In the genomic region with DNA sequence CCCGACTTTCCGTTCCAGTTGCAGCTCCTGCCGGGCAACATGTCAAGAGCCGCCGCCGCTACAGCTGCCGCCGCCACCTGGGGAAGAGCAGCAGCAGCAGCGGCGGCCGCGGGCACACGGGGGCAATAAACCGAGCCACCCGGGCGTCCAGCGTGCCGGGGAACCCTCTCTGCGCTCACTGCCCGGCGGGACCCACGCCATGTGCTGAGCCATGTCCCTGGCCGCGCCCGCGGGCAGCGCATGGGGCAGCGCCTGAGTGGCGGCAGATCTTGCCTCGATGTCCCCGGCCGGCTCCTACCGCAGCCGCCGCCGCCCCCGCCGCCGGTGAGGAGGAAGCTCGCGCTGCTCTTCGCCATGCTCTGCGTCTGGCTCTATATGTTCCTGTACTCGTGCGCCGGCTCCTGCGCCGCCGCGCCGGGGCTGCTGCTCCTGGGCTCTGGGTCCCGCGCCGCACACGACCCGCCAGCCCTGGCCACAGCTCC, we compare ENCODE assay signal across 1 cellular context.
TF ChIP-seq lines count a peak whose summit lies in the region.

No MANE protein-coding gene starts in this region.

TF ChIP-seq in HepG2, 621 proteins besides CTCF, POLR2A, EP300 and RAD21 (continued from another document and continues in another):
- TF ChIP-seq MYC (CRISPR knock-in tag; IDR thresholded peaks at IDR 0.05; ENCODE audit: borderline replicate concordance) (peak; percentile 44), EHMT2 (IDR thresholded peaks at IDR 0.05; ENCODE audit: borderline replicate concordance, low read depth, low read length) (no peak), HES4 (CRISPR knock-in tag; IDR thresholded peaks at IDR 0.05; ENCODE audit: borderline replicate concordance) (no peak; the same call in 1 of the 2 replicates), ZNF747 (CRISPR knock-in tag; IDR thresholded peaks at IDR 0.05; ENCODE audit: borderline replicate concordance) (peak; percentile 15; the same call in 1 of the 2 replicates), ZNF143 (CRISPR knock-in tag; IDR thresholded peaks at IDR 0.05) (no peak), ZFAT (CRISPR knock-in tag; conservative IDR thresholded peaks at IDR 0.05) (no peak), ZNF383 (CRISPR knock-in tag; IDR thresholded peaks at IDR 0.05; ENCODE audit: borderline replicate concordance) (no peak), SCMH1 (CRISPR knock-in tag; IDR thresholded peaks at IDR 0.05; ENCODE audit: borderline replicate concordance) (no peak), ZFY (CRISPR knock-in tag; IDR thresholded peaks at IDR 0.05) (0 out of 2 replicates have a peak, but pooled peaks have one; percentile 11), PCBP1 (IDR thresholded peaks at IDR 0.05; ENCODE audit: borderline replicate concordance, low read depth, low read length) (no peak), FOXA3 (CRISPR knock-in tag; IDR thresholded peaks at IDR 0.05) (no peak), ZBTB3 (CRISPR knock-in tag; IDR thresholded peaks at IDR 0.05; ENCODE audit: borderline replicate concordance, low read depth) (0 out of 2 replicates have a peak, but pooled peaks have one; percentile 50), SOX13 (IDR thresholded peaks at IDR 0.05) (no peak), SOX13 (CRISPR knock-in tag; conservative IDR thresholded peaks at IDR 0.05 in 1 of 2, IDR thresholded peaks at IDR 0.05 in 1 of 2) (no peak), ZNF543 (CRISPR knock-in tag; IDR thresholded peaks at IDR 0.05) (0 out of 2 replicates have a peak, but pooled peaks have one; percentile 57), TGIF2 (CRISPR knock-in tag; IDR thresholded peaks at IDR 0.05) (no peak), PHF21A (CRISPR knock-in tag; IDR thresholded peaks at IDR 0.05) (peak; percentile 14; the same call in 1 of the 2 replicates), SSRP1 (CRISPR knock-in tag; IDR thresholded peaks at IDR 0.05) (no peak), SOX6 (IDR thresholded peaks at IDR 0.05) (no peak), SOX6 (CRISPR knock-in tag; IDR thresholded peaks at IDR 0.05) (no peak), SRY (CRISPR knock-in tag; IDR thresholded peaks at IDR 0.05) (no peak; the same call in 1 of the 2 replicates), ZNF354B (CRISPR knock-in tag; IDR thresholded peaks at IDR 0.05) (no peak), ZBTB42 (CRISPR knock-in tag; IDR thresholded peaks at IDR 0.05) (peak; percentile 54; the same call in 1 of the 2 replicates), KLF13 (CRISPR knock-in tag; IDR thresholded peaks at IDR 0.05) (0 out of 2 replicates have a peak, but pooled peaks have one; percentile 64), AGO2 (optimal IDR thresholded peaks at IDR 0.05; ENCODE audit: low read depth, low read length) (peak; percentile 99), NFE2L1 (CRISPR knock-in tag; IDR thresholded peaks at IDR 0.05; ENCODE audit: borderline replicate concordance) (no peak), GTF3A (CRISPR knock-in tag; conservative IDR thresholded peaks at IDR 0.05) (no peak), PHB2 (IDR thresholded peaks at IDR 0.05; ENCODE audit: partially characterized antibody) (no peak)
- TF ChIP-seq, protein P1, sequence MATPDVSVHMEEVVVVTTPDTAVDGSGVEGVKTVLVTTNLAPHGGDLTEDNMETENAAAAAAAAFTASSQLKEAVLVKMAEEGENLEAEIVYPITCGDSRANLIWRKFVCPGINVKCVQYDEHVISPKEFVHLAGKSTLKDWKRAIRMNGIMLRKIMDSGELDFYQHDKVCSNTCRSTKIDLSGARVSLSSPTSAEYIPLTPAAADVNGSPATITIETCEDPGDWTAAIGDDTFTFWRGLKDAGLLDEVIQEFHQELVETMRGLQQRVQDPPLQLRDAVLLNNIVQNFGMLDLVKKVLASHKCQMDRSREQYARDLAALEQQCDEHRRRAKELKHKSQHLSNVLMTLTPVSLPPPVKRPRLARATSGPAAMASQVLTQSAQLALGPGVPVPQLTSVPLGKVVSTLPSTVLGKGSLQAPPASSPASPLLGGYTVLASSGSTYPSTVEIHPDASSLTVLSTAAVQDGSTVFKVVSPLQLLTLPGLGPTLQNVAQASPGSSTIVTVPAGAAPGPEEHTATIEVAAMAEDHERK (CRISPR knock-in tag; IDR thresholded peaks at IDR 0.05; ENCODE audit: low read depth), result no peak
- TF ChIP-seq, protein P2, sequence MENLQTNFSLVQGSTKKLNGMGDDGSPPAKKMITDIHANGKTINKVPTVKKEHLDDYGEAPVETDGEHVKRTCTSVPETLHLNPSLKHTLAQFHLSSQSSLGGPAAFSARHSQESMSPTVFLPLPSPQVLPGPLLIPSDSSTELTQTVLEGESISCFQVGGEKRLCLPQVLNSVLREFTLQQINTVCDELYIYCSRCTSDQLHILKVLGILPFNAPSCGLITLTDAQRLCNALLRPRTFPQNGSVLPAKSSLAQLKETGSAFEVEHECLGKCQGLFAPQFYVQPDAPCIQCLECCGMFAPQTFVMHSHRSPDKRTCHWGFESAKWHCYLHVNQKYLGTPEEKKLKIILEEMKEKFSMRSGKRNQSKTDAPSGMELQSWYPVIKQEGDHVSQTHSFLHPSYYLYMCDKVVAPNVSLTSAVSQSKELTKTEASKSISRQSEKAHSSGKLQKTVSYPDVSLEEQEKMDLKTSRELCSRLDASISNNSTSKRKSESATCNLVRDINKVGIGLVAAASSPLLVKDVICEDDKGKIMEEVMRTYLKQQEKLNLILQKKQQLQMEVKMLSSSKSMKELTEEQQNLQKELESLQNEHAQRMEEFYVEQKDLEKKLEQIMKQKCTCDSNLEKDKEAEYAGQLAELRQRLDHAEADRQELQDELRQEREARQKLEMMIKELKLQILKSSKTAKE (CRISPR knock-in tag; IDR thresholded peaks at IDR 0.05; ENCODE audit: borderline replicate concordance), result no peak
- TF ChIP-seq, protein P3, sequence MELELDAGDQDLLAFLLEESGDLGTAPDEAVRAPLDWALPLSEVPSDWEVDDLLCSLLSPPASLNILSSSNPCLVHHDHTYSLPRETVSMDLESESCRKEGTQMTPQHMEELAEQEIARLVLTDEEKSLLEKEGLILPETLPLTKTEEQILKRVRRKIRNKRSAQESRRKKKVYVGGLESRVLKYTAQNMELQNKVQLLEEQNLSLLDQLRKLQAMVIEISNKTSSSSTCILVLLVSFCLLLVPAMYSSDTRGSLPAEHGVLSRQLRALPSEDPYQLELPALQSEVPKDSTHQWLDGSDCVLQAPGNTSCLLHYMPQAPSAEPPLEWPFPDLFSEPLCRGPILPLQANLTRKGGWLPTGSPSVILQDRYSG (CRISPR knock-in tag; IDR thresholded peaks at IDR 0.05), result no peak
- TF ChIP-seq, protein P4, sequence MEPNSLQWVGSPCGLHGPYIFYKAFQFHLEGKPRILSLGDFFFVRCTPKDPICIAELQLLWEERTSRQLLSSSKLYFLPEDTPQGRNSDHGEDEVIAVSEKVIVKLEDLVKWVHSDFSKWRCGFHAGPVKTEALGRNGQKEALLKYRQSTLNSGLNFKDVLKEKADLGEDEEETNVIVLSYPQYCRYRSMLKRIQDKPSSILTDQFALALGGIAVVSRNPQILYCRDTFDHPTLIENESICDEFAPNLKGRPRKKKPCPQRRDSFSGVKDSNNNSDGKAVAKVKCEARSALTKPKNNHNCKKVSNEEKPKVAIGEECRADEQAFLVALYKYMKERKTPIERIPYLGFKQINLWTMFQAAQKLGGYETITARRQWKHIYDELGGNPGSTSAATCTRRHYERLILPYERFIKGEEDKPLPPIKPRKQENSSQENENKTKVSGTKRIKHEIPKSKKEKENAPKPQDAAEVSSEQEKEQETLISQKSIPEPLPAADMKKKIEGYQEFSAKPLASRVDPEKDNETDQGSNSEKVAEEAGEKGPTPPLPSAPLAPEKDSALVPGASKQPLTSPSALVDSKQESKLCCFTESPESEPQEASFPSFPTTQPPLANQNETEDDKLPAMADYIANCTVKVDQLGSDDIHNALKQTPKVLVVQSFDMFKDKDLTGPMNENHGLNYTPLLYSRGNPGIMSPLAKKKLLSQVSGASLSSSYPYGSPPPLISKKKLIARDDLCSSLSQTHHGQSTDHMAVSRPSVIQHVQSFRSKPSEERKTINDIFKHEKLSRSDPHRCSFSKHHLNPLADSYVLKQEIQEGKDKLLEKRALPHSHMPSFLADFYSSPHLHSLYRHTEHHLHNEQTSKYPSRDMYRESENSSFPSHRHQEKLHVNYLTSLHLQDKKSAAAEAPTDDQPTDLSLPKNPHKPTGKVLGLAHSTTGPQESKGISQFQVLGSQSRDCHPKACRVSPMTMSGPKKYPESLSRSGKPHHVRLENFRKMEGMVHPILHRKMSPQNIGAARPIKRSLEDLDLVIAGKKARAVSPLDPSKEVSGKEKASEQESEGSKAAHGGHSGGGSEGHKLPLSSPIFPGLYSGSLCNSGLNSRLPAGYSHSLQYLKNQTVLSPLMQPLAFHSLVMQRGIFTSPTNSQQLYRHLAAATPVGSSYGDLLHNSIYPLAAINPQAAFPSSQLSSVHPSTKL (CRISPR knock-in tag; IDR thresholded peaks at IDR 0.05), result no peak
- TF ChIP-seq, protein P5, sequence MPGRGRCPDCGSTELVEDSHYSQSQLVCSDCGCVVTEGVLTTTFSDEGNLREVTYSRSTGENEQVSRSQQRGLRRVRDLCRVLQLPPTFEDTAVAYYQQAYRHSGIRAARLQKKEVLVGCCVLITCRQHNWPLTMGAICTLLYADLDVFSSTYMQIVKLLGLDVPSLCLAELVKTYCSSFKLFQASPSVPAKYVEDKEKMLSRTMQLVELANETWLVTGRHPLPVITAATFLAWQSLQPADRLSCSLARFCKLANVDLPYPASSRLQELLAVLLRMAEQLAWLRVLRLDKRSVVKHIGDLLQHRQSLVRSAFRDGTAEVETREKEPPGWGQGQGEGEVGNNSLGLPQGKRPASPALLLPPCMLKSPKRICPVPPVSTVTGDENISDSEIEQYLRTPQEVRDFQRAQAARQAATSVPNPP (CRISPR knock-in tag; IDR thresholded peaks at IDR 0.05), result peak; percentile 11; the same call in 1 of the 2 replicates
- TF ChIP-seq, protein P6, sequence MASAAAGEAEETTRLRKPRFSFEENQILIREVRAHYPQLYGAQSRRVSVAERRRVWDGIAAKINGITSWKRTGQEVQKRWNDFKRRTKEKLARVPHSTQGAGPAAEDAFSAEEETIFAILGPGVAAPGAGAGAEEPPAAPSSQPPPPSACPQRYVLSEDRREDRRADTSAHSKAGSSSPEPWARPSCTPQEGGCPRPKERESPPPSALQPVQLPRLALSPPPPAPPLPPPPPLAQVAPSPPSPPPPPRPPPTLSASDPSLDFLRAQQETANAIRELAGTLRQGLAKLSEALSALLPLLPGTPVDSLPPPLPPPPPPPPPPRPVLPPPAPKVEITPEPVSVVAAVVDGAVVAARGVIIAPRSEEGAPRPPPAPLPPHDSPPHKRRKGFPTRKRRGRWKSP (CRISPR knock-in tag; IDR thresholded peaks at IDR 0.05), result peak; percentile 4; the same call in 1 of the 2 replicates
- TF ChIP-seq, protein P7, sequence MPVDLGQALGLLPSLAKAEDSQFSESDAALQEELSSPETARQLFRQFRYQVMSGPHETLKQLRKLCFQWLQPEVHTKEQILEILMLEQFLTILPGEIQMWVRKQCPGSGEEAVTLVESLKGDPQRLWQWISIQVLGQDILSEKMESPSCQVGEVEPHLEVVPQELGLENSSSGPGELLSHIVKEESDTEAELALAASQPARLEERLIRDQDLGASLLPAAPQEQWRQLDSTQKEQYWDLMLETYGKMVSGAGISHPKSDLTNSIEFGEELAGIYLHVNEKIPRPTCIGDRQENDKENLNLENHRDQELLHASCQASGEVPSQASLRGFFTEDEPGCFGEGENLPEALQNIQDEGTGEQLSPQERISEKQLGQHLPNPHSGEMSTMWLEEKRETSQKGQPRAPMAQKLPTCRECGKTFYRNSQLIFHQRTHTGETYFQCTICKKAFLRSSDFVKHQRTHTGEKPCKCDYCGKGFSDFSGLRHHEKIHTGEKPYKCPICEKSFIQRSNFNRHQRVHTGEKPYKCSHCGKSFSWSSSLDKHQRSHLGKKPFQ (CRISPR knock-in tag; IDR thresholded peaks at IDR 0.05; ENCODE audit: insufficient replicate concordance), result no peak
- TF ChIP-seq, protein P8, sequence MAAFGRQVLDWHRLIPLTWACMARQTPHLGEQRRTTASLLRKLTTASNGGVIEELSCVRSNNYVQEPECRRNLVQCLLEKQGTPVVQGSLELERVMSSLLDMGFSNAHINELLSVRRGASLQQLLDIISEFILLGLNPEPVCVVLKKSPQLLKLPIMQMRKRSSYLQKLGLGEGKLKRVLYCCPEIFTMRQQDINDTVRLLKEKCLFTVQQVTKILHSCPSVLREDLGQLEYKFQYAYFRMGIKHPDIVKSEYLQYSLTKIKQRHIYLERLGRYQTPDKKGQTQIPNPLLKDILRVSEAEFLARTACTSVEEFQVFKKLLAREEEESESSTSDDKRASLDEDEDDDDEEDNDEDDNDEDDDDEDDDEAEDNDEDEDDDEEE (CRISPR knock-in tag; IDR thresholded peaks at IDR 0.05), result no peak
- TF ChIP-seq, protein P9, sequence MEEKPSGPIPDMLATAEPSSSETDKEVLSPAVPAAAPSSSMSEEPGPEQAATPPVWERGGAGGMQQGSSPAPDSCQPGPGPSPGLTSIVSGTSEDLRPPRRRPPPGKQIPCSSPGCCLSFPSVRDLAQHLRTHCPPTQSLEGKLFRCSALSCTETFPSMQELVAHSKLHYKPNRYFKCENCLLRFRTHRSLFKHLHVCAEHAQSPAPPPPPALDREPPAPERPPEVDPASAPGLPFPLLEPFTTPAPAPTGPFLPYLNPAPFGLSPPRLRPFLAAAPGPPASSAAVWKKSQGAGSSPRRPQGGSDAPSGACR (CRISPR knock-in tag; IDR thresholded peaks at IDR 0.05), result peak; percentile 90
- TF ChIP-seq, protein P10, sequence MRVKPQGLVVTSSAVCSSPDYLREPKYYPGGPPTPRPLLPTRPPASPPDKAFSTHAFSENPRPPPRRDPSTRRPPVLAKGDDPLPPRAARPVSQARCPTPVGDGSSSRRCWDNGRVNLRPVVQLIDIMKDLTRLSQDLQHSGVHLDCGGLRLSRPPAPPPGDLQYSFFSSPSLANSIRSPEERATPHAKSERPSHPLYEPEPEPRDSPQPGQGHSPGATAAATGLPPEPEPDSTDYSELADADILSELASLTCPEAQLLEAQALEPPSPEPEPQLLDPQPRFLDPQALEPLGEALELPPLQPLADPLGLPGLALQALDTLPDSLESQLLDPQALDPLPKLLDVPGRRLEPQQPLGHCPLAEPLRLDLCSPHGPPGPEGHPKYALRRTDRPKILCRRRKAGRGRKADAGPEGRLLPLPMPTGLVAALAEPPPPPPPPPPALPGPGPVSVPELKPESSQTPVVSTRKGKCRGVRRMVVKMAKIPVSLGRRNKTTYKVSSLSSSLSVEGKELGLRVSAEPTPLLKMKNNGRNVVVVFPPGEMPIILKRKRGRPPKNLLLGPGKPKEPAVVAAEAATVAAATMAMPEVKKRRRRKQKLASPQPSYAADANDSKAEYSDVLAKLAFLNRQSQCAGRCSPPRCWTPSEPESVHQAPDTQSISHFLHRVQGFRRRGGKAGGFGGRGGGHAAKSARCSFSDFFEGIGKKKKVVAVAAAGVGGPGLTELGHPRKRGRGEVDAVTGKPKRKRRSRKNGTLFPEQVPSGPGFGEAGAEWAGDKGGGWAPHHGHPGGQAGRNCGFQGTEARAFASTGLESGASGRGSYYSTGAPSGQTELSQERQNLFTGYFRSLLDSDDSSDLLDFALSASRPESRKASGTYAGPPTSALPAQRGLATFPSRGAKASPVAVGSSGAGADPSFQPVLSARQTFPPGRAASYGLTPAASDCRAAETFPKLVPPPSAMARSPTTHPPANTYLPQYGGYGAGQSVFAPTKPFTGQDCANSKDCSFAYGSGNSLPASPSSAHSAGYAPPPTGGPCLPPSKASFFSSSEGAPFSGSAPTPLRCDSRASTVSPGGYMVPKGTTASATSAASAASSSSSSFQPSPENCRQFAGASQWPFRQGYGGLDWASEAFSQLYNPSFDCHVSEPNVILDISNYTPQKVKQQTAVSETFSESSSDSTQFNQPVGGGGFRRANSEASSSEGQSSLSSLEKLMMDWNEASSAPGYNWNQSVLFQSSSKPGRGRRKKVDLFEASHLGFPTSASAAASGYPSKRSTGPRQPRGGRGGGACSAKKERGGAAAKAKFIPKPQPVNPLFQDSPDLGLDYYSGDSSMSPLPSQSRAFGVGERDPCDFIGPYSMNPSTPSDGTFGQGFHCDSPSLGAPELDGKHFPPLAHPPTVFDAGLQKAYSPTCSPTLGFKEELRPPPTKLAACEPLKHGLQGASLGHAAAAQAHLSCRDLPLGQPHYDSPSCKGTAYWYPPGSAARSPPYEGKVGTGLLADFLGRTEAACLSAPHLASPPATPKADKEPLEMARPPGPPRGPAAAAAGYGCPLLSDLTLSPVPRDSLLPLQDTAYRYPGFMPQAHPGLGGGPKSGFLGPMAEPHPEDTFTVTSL (CRISPR knock-in tag; IDR thresholded peaks at IDR 0.05; ENCODE audit: borderline replicate concordance), result no peak
